Comparison of ENCODE assay signal across 11 cellular contexts in genomic region chr1:62625415-62625814, GRCh38. TPM values are rescaled to one million over a fixed set of nuclear protein-coding genes. Genes with fewer than 3 reads are reported as not detected.
DNase-seq lines count a peak whose midpoint lies in the region; ATAC-seq and TF ChIP-seq lines count a peak whose summit lies in the region.
"Had no signal": no experiment of that assay in that cellular context is flagged by ENCODE, and none has a peak within 500 bp of the region (broad histone marks: within the 10 kb centered on the region; RNA-seq: fewer than 3 reads in every experiment).

No MANE protein-coding gene starts in this region.

- TF ChIP-seq CTCF in foreskin keratinocyte (conservative IDR thresholded peaks at IDR 0.05) (no peak), psoas muscle (IDR thresholded peaks at IDR 0.05) (no peak)

- TF ChIP-seq POLR2A in GM18505 (IDR thresholded peaks at IDR 0.05; ENCODE audit: borderline replicate concordance, extremely low read depth, insufficient read depth, insufficient read length): no peak

- peaks cover 0 to 6% of the 10 kb centered on the region in 2 donors for H3K36me3 ChIP-seq in psoas muscle (ENCODE audit: insufficient read depth in 1 of 2, low read depth in 1 of 2)

- no peaks in the 10 kb centered on the region for H3K9me3 ChIP-seq in psoas muscle

- H3K27ac ChIP-seq in foreskin keratinocyte: no peak overlapping the region
- H3K27ac ChIP-seq in psoas muscle: no peak overlapping the region

- ATAC-seq in GM18505 (IDR thresholded peaks at IDR 0.05; ENCODE audit: unreplicated experiment) (peak; percentile 60), foreskin keratinocyte (peak; percentile 37), psoas muscle (no peak), GM21619 (IDR thresholded peaks at IDR 0.05; ENCODE audit: unreplicated experiment) (no peak)
- ATAC-seq: SK-N-SH treated with all-trans-retinoic acid at 6 μM for 48 hours had no signal

- peaks cover 18% of the 10 kb centered on the region for H3K4me1 ChIP-seq in foreskin keratinocyte
- H3K4me1 ChIP-seq in psoas muscle: no peaks in the 10 kb centered on the region

- 90 to 95% (median 95%) methylated on average over 1 of the region's 1 CpG for WGBS in psoas muscle, 3 donors

- H3K27me3 ChIP-seq in foreskin keratinocyte (no peaks in the 10 kb centered on the region), psoas muscle (ENCODE audit: insufficient read depth in 3 of 3, low read length in 2 of 3) (no peaks in the 10 kb centered on the region)

- DNase-seq in HCEC 1CT: peak; percentile 64
- peak; percentile 5 to 26 for DNase-seq in Kasumi-1 (lab: John Stamatoyannopoulos, UW)
- peak in 1 of 2 donors; percentile 15 for DNase-seq in foreskin keratinocyte
- DNase-seq in psoas muscle: no peak
- no peak for DNase-seq in posterior cingulate gyrus
- DNase-seq in SW480 (ENCODE audit: low spot score): no peak
- DNase-seq: activated T-cell treated with anti-CD3 and anti-CD28 coated beads, Interleukin-2, amount 50 U/mL, for 4 hours had no signal

- intact Hi-C loops in psoas muscle (cut with DNase I): no loop called here
- intact Hi-C loops in posterior cingulate gyrus (cut with DNase I): no loop called here

- H3K4me3 ChIP-seq in psoas muscle: no peak overlapping the region

RNA-seq across cellular contexts. Expression of gene ANGPTL3, which starts 28.1 kb away (rescaled TPM):
- total RNA-seq in foreskin keratinocyte (not detected in 2 replicates), psoas muscle (not detected)
- polyA plus RNA-seq in foreskin keratinocyte (not detected in 2 replicates), psoas muscle (not detected)
- total RNA-seq: activated T-cell treated with anti-CD3 and anti-CD28 coated beads, Interleukin-2, amount 50 U/mL, for 4 hours; skeletal muscle tissue had no signal

Comparison
In these comparisons a context has a peak if more than half of its experiments do, and no peak if none do; other contexts are left out.
1. ATAC-seq: peak in GM18505 (single experiment) and foreskin keratinocyte (single experiment); none in psoas muscle (0 of 4) and GM21619 (single experiment).
2. DNase-seq: peak in HCEC 1CT (single experiment) and Kasumi-1 (2 of 2); none in psoas muscle (0 of 2), posterior cingulate gyrus (0 of 10) and SW480 (single experiment).